In the genomic region with DNA sequence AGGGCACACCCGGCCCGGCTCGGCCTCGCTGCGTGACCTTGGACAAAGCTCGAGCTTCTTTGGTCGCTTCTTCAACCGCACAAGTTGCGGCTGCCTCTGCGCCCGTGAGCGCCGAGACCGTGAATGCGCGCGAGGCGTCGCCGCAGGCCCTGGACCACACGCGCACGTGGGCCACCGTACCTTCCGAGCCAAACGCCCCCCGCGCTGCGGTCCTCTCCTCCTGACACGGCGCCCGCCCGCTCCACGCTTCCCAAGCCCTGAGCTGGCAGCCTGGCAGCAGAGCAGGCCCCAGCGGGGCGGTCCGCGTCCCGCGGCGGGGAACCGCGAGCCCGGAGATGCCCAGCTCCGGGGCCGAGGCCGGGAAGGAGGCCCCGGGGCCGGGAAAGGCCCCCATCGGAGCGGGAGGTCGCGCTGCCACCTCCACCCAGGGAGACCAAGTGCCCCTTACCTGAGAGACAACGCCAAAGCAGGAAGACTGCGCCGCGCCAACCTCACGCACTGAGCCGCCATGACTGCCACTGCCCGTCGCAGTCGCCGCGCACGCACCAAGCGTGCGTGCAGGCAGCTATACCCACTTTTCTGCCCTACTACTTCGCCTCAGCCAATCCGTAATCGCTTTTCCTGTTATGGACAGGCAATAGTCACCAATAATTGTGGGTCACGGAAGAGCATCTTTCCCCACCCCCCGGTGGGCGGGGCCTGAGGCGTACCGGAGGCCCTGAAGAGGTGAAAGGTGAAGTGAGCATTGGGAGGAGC, we compare ENCODE assay signal across 8 cellular contexts. TPM values are rescaled to one million over a fixed set of nuclear protein-coding genes. Genes with fewer than 3 reads are reported as not detected.
A peak's percentile ranks its signal among the peaks of the same experiment; 100 is the strongest.
DNase-seq lines count a peak whose midpoint lies in the region; ATAC-seq, FAIRE-seq and TF ChIP-seq lines count a peak whose summit lies in the region.

A gene (minus strand): TSS at position 542 of the 756 bp plus-strand sequence. CDS start 32 bp downstream, at position 510.

- H3K36me3 ChIP-seq in iPS DF 6.9 (ENCODE audit: control insufficient read depth, insufficient read depth, low read length) = peaks cover 8% of the 10 kb centered on the region; the same call in 1 of the 2 replicates
- peaks cover 9 to 23% (median 13%) of the 10 kb centered on the region in 4 donors for H3K36me3 ChIP-seq in sigmoid colon

- H3K27me3 ChIP-seq in iPS DF 6.9 (ENCODE audit: control insufficient read depth, insufficient read depth, low read length) = no peaks in the 10 kb centered on the region
- H3K27me3 ChIP-seq in sigmoid colon = no peaks in the 10 kb centered on the region

- DNase-seq in NCI-H2081 (lab: John Stamatoyannopoulos, UW) (peak; percentile 100), T-helper 9 cell (peak; percentile 100), brain pericyte (ENCODE audit: low read depth, low spot score) (peak; percentile 97), iPS DF 6.9 (ENCODE audit: low read depth, low spot score) (peak; percentile 97), sigmoid colon (peak; percentile 100)

- peak; percentile 95 for FAIRE-seq in A204.1 (lab: Jason Lieb, UNC)

- peak; percentile 93 to 95 for TF ChIP-seq POLR2A in sigmoid colon (IDR thresholded peaks at IDR 0.05)

- TF ChIP-seq CTCF in sigmoid colon (IDR thresholded peaks at IDR 0.05) = no peak

- H3K4me1 ChIP-seq in iPS DF 6.9 (ENCODE audit: control insufficient read depth, insufficient read depth, low read length) (peaks cover 2% of the 10 kb centered on the region; the same call in 1 of the 2 replicates), sigmoid colon (peaks cover 0 to 39% (median 28%) of the 10 kb centered on the region in 4 donors)

- no peak within 1 kb of the TSS for H3K27ac ChIP-seq in iPS DF 6.9 (ENCODE audit: low read length)
- peak within 1 kb of the TSS; percentile 88 to 95 (median 92) for H3K27ac ChIP-seq in sigmoid colon

- TF ChIP-seq EP300 in sigmoid colon (IDR thresholded peaks at IDR 0.05) = no peak

- no CpG with 5 or more reads among the region's 75 CpGs for WGBS in iPS DF 6.9 (ENCODE audit: insufficient coverage, insufficient read length)
- WGBS in sigmoid colon, 2 donors = 0% methylated on average over 75 of the region's 75 CpGs

- intact Hi-C loops in sigmoid colon (cut with DNase I) = loop anchor here (1.0 to 10.0 kb wide), 5 partner anchors 24 to 423 kb away; a partner anchor contains a TSS

- peak within 1 kb of the TSS; percentile 79 for H3K4me3 ChIP-seq in iPS DF 6.9 (ENCODE audit: low read length)
- H3K4me3 ChIP-seq in sigmoid colon = peak within 1 kb of the TSS; percentile 56 to 99 (median 90)

- ATAC-seq in GM18517 (IDR thresholded peaks at IDR 0.05; ENCODE audit: unreplicated experiment) (peak; percentile 91), HG03039 (IDR thresholded peaks at IDR 0.05; ENCODE audit: unreplicated experiment) (peak; percentile 81)

- H3K9me3 ChIP-seq in iPS DF 6.9 (ENCODE audit: control insufficient read depth, insufficient read depth, low read length) = no peaks in the 10 kb centered on the region
- no peaks in the 10 kb centered on the region for H3K9me3 ChIP-seq in sigmoid colon

RNA-seq across cellular contexts. Expression of the gene that starts here (rescaled TPM):
- total RNA-seq in sigmoid colon = 10 to 100 TPM in 3 of 4 donors, 1 to 10 TPM in 1; 7.5 to 23.2 (median 15.0) TPM
- polyA plus RNA-seq in sigmoid colon = 10 to 100 TPM; 30.6 to 34.7 (median 31.9) TPM
